In genomic region chr21:44972301-44972814, GRCh38 we compare ENCODE assay signal across 1 cellular context.
TF ChIP-seq lines count a peak whose summit lies in the region.

No MANE protein-coding gene starts in this region.

TF ChIP-seq in HepG2, 621 proteins besides CTCF, POLR2A, EP300 and RAD21:
- no peak for TF ChIP-seq ZNF775 (CRISPR knock-in tag; IDR thresholded peaks at IDR 0.05; ENCODE audit: borderline replicate concordance)
- TF ChIP-seq SP1 (IDR thresholded peaks at IDR 0.05) = no peak
- TF ChIP-seq SP1 (CRISPR knock-in tag; IDR thresholded peaks at IDR 0.05) = no peak
- TF ChIP-seq FOXM1 (CRISPR knock-in tag; IDR thresholded peaks at IDR 0.05) = no peak
- TF ChIP-seq SALL2 (CRISPR knock-in tag; IDR thresholded peaks at IDR 0.05) = no peak
- peak; percentile 78; the same call in 1 of the 2 replicates for TF ChIP-seq ZNF768 (CRISPR knock-in tag; IDR thresholded peaks at IDR 0.05)
- TF ChIP-seq CC2D1A (CRISPR knock-in tag; IDR thresholded peaks at IDR 0.05) = no peak
- no peak for TF ChIP-seq RXRB (CRISPR knock-in tag; IDR thresholded peaks at IDR 0.05; ENCODE audit: borderline replicate concordance)
